1 cellular context compared by ENCODE assay signal in the genomic region with DNA sequence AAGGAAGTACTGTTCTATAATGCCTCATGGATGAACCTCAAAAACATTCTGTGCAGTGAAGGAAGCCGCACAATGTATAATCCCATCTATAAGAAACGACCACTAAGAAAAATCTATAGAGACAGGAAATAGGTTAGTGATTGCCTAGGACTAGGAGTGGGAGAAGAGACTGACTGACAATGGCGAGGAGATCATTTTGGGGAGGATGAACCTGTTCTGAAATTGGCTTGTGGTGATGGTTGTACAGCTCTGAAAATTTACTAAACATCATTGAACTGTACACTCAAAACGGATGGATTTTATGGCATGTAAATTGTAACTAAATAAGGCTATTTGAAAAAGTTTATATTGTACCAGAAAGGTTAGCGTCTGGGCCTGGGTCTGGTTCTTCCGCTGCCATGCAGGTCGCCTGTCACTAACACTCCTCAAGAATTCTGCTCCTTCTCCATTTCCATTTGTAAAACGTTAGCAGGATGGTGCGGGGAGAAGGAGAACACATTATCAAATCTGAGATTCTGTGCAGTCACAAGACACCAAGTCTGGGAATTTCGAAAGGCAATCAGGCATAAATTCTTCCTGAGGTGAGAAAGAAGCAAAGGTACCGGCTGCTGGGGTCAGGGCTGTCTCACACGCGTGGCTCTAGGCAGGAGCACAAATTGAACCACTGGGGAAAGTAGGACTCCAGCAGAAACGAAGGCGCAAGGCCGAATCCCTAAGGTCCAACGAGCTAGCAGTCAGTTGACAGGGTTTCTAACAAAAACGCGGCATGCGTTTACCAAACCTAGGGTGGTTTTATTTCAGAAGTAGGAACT.
TF ChIP-seq lines count a peak whose summit lies in the region.

No MANE protein-coding gene starts in this region.

TF ChIP-seq in A549, 52 proteins besides CTCF, POLR2A, EP300 and RAD21 (continued from another document):
- TF ChIP-seq SMC3 (IDR thresholded peaks at IDR 0.05) (no peak), POLR2AphosphoS2 (conservative IDR thresholded peaks at IDR 0.05; ENCODE audit: low read length) (no peak), TP53 (CRISPR knock-in tag; IDR thresholded peaks at IDR 0.05) (no peak), JUNB (IDR thresholded peaks at IDR 0.05) (no peak), SREBF2 (IDR thresholded peaks at IDR 0.05) (no peak), EHF (CRISPR knock-in tag; IDR thresholded peaks at IDR 0.05) (no peak), CEBPB (IDR thresholded peaks at IDR 0.05) (no peak), RFX5 (IDR thresholded peaks at IDR 0.05) (no peak), MAFK (IDR thresholded peaks at IDR 0.05; ENCODE audit: partially characterized antibody) (no peak), FOSL2 (IDR thresholded peaks at IDR 0.05) (no peak), FOSL2 (CRISPR knock-in tag; IDR thresholded peaks at IDR 0.05) (no peak), RARB (CRISPR knock-in tag; IDR thresholded peaks at IDR 0.05) (no peak)
- TF ChIP-seq, protein P1, sequence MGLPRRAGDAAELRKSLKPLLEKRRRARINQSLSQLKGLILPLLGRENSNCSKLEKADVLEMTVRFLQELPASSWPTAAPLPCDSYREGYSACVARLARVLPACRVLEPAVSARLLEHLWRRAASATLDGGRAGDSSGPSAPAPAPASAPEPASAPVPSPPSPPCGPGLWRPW (IDR thresholded peaks at IDR 0.05) = no peak
